In the genomic region with DNA sequence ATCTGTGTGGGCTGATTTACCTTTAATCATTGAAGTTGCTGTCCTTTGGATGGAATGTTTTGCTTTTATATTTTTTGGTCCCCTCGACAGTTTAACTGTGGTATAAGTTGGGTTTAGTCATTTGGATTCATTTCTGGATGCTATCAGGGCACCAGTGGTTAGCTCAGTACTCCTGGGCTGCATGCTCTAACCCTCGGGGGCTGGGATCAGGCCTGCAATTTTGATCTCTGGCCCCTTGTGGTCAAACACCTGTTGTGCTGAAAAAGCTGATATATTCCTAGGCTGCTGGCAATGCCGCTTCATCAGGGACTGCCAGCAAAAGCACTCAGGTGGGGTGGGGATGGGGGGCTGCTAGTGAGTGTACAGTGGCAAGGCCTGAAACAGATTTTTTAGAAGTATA, we compare ENCODE assay signal across 23 cellular contexts.
DNase-seq lines count a peak whose midpoint lies in the region; TF ChIP-seq lines count a peak whose summit lies in the region.
"Had no signal": no experiment of that assay in that cellular context is flagged by ENCODE, and none has a peak within 500 bp of the region (broad histone marks: within the 10 kb centered on the region; RNA-seq: fewer than 3 reads in every experiment).

No MANE protein-coding gene starts in this region.

- no peaks in the 10 kb centered on the region for H3K27me3 ChIP-seq in H7 (ENCODE audit: control insufficient read depth, insufficient read depth, low read length)
- H3K27me3 ChIP-seq in SJCRH30 = no peaks in the 10 kb centered on the region
- H3K27me3 ChIP-seq in dorsolateral prefrontal cortex = no peaks in the 10 kb centered on the region
- H3K27me3 ChIP-seq: BLaER1 treated with 17β-estradiol and CSF1 and Interleukin-3, amounts not matched to agents 10 nM and 100 nM; MG63 had no signal

- H3K4me1 ChIP-seq in SJCRH30 = peaks cover 6% of the 10 kb centered on the region; the same call in 1 of the 2 replicates
- H3K4me1 ChIP-seq: A549; BLaER1 treated with 17β-estradiol and CSF1 and Interleukin-3, amounts not matched to agents 10 nM and 100 nM had no signal

- H3K4me3 ChIP-seq in H7 (ENCODE audit: insufficient read depth, low read depth, low read length) = no peak overlapping the region
- no peak overlapping the region for H3K4me3 ChIP-seq in SJCRH30
- no peak overlapping the region for H3K4me3 ChIP-seq in dorsolateral prefrontal cortex
- H3K4me3 ChIP-seq: A549; BLaER1 treated with 17β-estradiol and CSF1 and Interleukin-3, amounts not matched to agents 10 nM and 100 nM; MG63; PC-9 had no signal

- H3K27ac ChIP-seq in SJCRH30 = no peak overlapping the region
- H3K27ac ChIP-seq in dorsolateral prefrontal cortex = no peak overlapping the region
- H3K27ac ChIP-seq: A549; BLaER1 treated with 17β-estradiol and CSF1 and Interleukin-3, amounts not matched to agents 10 nM and 100 nM; PC-9 had no signal

- TF ChIP-seq CTCF in dorsolateral prefrontal cortex (IDR thresholded peaks at IDR 0.05 in 54 of 56, conservative IDR thresholded peaks at IDR 0.05 in 2 of 56; ENCODE audit: low read depth in 1 of 56, partially characterized antibody in 56 of 56) = no peak

- H3K36me3 ChIP-seq in H7 (replicated peaks; ENCODE audit: control insufficient read depth, insufficient read depth, low read length) (no peaks in the 10 kb centered on the region), SJCRH30 (no peaks in the 10 kb centered on the region)
- H3K36me3 ChIP-seq: BLaER1 treated with 17β-estradiol and CSF1 and Interleukin-3, amounts not matched to agents 10 nM and 100 nM; MG63 had no signal

- H3K9me3 ChIP-seq in SJCRH30 (replicated peaks) = no peaks in the 10 kb centered on the region
- H3K9me3 ChIP-seq: MG63 had no signal

- DNase-seq in H7 (peak; percentile 9), SJCRH30 (peak; percentile 31 to 62), iPS-NIHi7 (ENCODE audit: extremely low spot score) (peak; percentile 38), NCI-H1694 (lab: John Stamatoyannopoulos, UW) (no peak), dorsolateral prefrontal cortex (no peak), T-helper 1 cell (no peak), DMS114 treated with DMSO at 0.1 percent for 48 hours (lab: John Stamatoyannopoulos, UW; ENCODE audit: unreplicated experiment) (no peak)
- DNase-seq: AML-193; CD4-positive, alpha-beta T cell; DMS53; HCEC 1CT; KBM-7; MG63; NCI-H1105 treated with DMSO at 0.1 percent for 48 hours; NCI-H146; NCI-H2029; NCI-H446 treated with DMSO at 0.1 percent for 48 hours; NCI-H526; NCI-H82; PC-9; Right ventricle myocardium superior had no signal

- intact Hi-C loops in dorsolateral prefrontal cortex (cut with DNase I) = no loop called here

Comparison
In these comparisons a context has a peak if more than half of its experiments do, and no peak if none do; other contexts are left out.
1. DNase-seq: peak in H7 (single experiment), SJCRH30 (2 of 2) and iPS-NIHi7 (single experiment); none in NCI-H1694 (single experiment), dorsolateral prefrontal cortex (0 of 10), T-helper 1 cell (0 of 5) and DMS114 treated with DMSO at 0.1 percent for 48 hours (single experiment).